ENCODE assay signal across 8 cellular contexts in the genomic region with DNA sequence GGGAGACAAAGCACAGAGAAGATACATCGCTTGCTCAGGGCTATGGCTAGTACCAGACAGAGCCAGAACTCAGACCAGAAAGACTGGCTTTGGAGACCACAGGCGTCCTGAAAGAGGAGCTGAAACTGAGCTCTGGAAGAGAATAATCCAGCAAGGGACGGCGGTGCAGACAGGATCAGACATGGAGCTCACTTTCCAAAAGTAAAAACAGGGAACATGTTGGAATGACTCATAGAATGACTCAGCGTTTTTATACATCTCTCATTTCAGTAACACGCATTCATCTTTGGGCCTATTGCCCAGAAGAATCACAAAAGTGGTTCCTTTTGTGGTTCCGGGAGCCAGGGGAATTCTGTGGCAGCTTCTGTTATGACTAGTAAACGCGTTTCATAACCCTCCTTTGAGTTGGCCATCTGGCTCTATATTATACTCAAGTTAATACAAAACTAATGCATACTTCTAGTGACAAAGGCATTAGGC. TPM values are rescaled to one million over a fixed set of nuclear protein-coding genes. Genes with fewer than 3 reads are reported as not detected.
DNase-seq lines count a peak whose midpoint lies in the region; ATAC-seq, FAIRE-seq and TF ChIP-seq lines count a peak whose summit lies in the region.

No MANE protein-coding gene starts in this region.

- TF ChIP-seq POLR2A in HCT116 (IDR thresholded peaks at IDR 0.05; ENCODE audit: borderline replicate concordance, extremely low read depth, insufficient read depth, insufficient read length) = no peak

- no TSS peak for BruUV-seq in HCT116 (replicated peaks; lab: Mats Ljungman, UMichigan)

- no peaks in the 10 kb centered on the region for H3K36me3 Mint-ChIP-seq in T-helper 17 cell (ENCODE audit: low read depth)

- RAD21 ChIA-PET in HCT116 (lab: Charles Lee; ENCODE audit: low non-redundant PET in 1 of 2, low total read pairs in 2 of 2, uncharacterized antibody in 2 of 2, unreplicated experiment in 2 of 2) = interaction anchor here in 1 of 2 experiments (0.6 kb wide), 1 partner anchor 65 kb away, joined by 6 read pairs; no protein-coding TSS in a partner anchor

- CTCF ChIA-PET in HCT116 (lab: Charles Lee) = interaction anchor here (0.8 to 1.5 kb wide), 3 partner anchors 10 to 299 kb away, joined by 3 to 5 read pairs (median 4); no protein-coding TSS in a partner anchor

- intact Hi-C loops in HCT116 (cut with micrococcal nuclease) = no loop called here

- H4K20me1 ChIP-seq in HCT116 (ENCODE audit: insufficient read depth) = no peaks in the 10 kb centered on the region

- no peak overlapping the region for H3K9ac ChIP-seq in HCT116 (ENCODE audit: low read length)

- no peaks in the 10 kb centered on the region for H3K79me2 ChIP-seq in HCT116 (ENCODE audit: insufficient read depth, low read length)

- no peaks in the 10 kb centered on the region for H3K4me1 Mint-ChIP-seq in T-helper 17 cell

- 45 to 62% (median 55%) methylated on average over 9 of the region's 9 CpGs for WGBS in small intestine, 3 donors

- TF ChIP-seq CTCF in GM13977 (IDR thresholded peaks at IDR 0.05; ENCODE audit: extremely low read depth, insufficient read depth, missing control alignments) (no peak), HCT116 (IDR thresholded peaks at IDR 0.05 in 2 of 3, conservative IDR thresholded peaks at IDR 0.05 in 1 of 3; ENCODE audit: borderline replicate concordance in 1 of 3, insufficient read depth in 1 of 3, low read depth in 2 of 3, low read length in 2 of 3) (no peak), coronary artery (IDR thresholded peaks at IDR 0.05) (no peak)

- DNase-seq in GM13977 (ENCODE audit: low spot score) (peak; percentile 20), HCT116 (ENCODE audit: low read depth, low spot score) (peak; percentile 28), NCI-H1694 treated with DMSO at 0.1 percent for 48 hours (lab: John Stamatoyannopoulos, UW) (peak; percentile 60), small intestine (peak; percentile 15), NCI-H510A (lab: John Stamatoyannopoulos, UW) (no peak), T-helper 17 cell (no peak), coronary artery (ENCODE audit: low spot score) (no peak)

- no peak; the same call in 1 of the 2 replicates for TF ChIP-seq RAD21 in HCT116 (IDR thresholded peaks at IDR 0.05; ENCODE audit: low read depth)

- H3K4me3 ChIP-seq in HCT116 (replicated peaks in 1 of 2; ENCODE audit: low read depth in 1 of 2, low read length in 2 of 2) (no peak overlapping the region), small intestine (ENCODE audit: low read depth in 1 of 2, low read length in 2 of 2) (no peak overlapping the region), coronary artery (no peak overlapping the region)

- H3K27ac Mint-ChIP-seq in T-helper 17 cell = no peak overlapping the region

- H3K27me3 Mint-ChIP-seq in T-helper 17 cell = peaks cover 34% of the 10 kb centered on the region

- H3K4me2 ChIP-seq in HCT116 (ENCODE audit: low read length) = peak overlapping the region; percentile 47

- ATAC-seq in HCT116 (peak; percentile 72), esophagus mucosa (peak; percentile 94), T-helper 17 cell (no peak)

- no peak for FAIRE-seq in small intestine (lab: Jason Lieb, UNC)

- H3K9me3 ChIP-seq in HCT116 (ENCODE audit: control insufficient read depth in 1 of 2, insufficient read depth in 1 of 2, low read depth in 1 of 2, low read length in 2 of 2) = no peaks in the 10 kb centered on the region
- no peaks in the 10 kb centered on the region for H3K9me3 ChIP-seq in small intestine (ENCODE audit: control insufficient read depth, low read depth)
- H3K9me3 ChIP-seq in T-helper 17 cell (ENCODE audit: control insufficient read depth, low read length, poor library complexity, severe bottlenecking) = no peaks in the 10 kb centered on the region

- no peaks in the 10 kb centered on the region for H3K27me3 ChIP-seq in HCT116 (ENCODE audit: insufficient read depth, low read length)
- H3K27me3 ChIP-seq in small intestine (ENCODE audit: control insufficient read depth in 2 of 2, insufficient read depth in 2 of 2, low read length in 2 of 2) = no peaks in the 10 kb centered on the region

- POLR2A ChIA-PET in HCT116 (lab: Charles Lee) = no interaction called here

- H3K27ac ChIP-seq in HCT116 (ENCODE audit: low read depth, low read length) (peak overlapping the region; percentile 17), small intestine (ENCODE audit: low read depth in 1 of 2, low read length in 1 of 2) (no peak overlapping the region), coronary artery (no peak overlapping the region)

- in situ Hi-C loops in GM13977 (cut with MboI; ENCODE audit: low pct_unique_long_range_greater_than_20kb, low sequenced_read_pairs, unreplicated experiment) = no loop called here

- H3K4me1 ChIP-seq in HCT116 (ENCODE audit: control insufficient read depth in 1 of 2, insufficient read depth in 2 of 2, low read length in 2 of 2) = peaks cover 7 to 12% of the 10 kb centered on the region in 2 experiments; a peak in 3 of 4 replicates
- no peaks in the 10 kb centered on the region for H3K4me1 ChIP-seq in small intestine (ENCODE audit: control insufficient read depth in 2 of 2, insufficient read depth in 1 of 2, low read depth in 1 of 2, low read length in 1 of 2)

- H3K4me3 Mint-ChIP-seq in T-helper 17 cell = no peak overlapping the region

- no peaks in the 10 kb centered on the region for H3K9me2 ChIP-seq in HCT116 (ENCODE audit: insufficient read depth)

- H3K36me3 ChIP-seq in HCT116 (ENCODE audit: control insufficient read depth in 1 of 2, insufficient read depth in 2 of 2, low read length in 2 of 2) (no peaks in the 10 kb centered on the region), small intestine (ENCODE audit: control insufficient read depth in 2 of 2, insufficient read depth in 2 of 2, low read length in 2 of 2) (no peaks in the 10 kb centered on the region)

- H2AFZ ChIP-seq in HCT116 (ENCODE audit: low read depth, low read length, poor library complexity, severe bottlenecking) = peak overlapping the region; percentile 93

TF ChIP-seq in HCT116, 20 proteins besides CTCF, POLR2A, EP300 and RAD21:
- TF ChIP-seq SP1 (IDR thresholded peaks at IDR 0.05; ENCODE audit: low read depth) = peak; percentile 55
- peak; percentile 39; the same call in 1 of the 2 replicates for TF ChIP-seq CBX3 (IDR thresholded peaks at IDR 0.05; ENCODE audit: low read depth)
- peak; percentile 16; the same call in 1 of the 2 replicates for TF ChIP-seq SRF (IDR thresholded peaks at IDR 0.05; ENCODE audit: low read depth)
- TF ChIP-seq CEBPB (IDR thresholded peaks at IDR 0.05; ENCODE audit: low read depth) = peak; percentile 49
- no peak for TF ChIP-seq YY1 (IDR thresholded peaks at IDR 0.05; ENCODE audit: extremely low read depth, insufficient replicate concordance, low read depth, low read length)
- TF ChIP-seq FOSL1 (IDR thresholded peaks at IDR 0.05; ENCODE audit: low read depth) = peak; percentile 95
- TF ChIP-seq JUND (IDR thresholded peaks at IDR 0.05) = peak; percentile 88
- TF ChIP-seq, protein P1, sequence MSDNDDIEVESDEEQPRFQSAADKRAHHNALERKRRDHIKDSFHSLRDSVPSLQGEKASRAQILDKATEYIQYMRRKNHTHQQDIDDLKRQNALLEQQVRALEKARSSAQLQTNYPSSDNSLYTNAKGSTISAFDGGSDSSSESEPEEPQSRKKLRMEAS (IDR thresholded peaks at IDR 0.05) = 0 out of 2 replicates have a peak, but pooled peaks have one; percentile 17
- TF ChIP-seq ELF1 (IDR thresholded peaks at IDR 0.05; ENCODE audit: borderline replicate concordance, low read depth) = no peak

RNA-seq across cellular contexts. Expression of gene PLEKHS1, which starts 37.2 kb away (rescaled TPM):
- not detected for total RNA-seq in HCT116 (2021; ENCODE audit: unreplicated experiment)
- polyA plus RNA-seq in HCT116 (2012) = 0.04 and 0.07 TPM in 2 replicates
- total RNA-seq in esophagus mucosa = 1.0 TPM
- 10 to 100 TPM; 23.1 to 40.5 (median 39.2) TPM for polyA plus RNA-seq in small intestine
- total RNA-seq in T-helper 17 cell = under 1 TPM in 1 of 2 donors, not detected in 1; 0.13 TPM

Comparison
In these comparisons a context has a peak if more than half of its experiments do, and no peak if none do; other contexts are left out.
1. DNase-seq: peak in GM13977 (single experiment), HCT116 (single experiment), NCI-H1694 treated with DMSO at 0.1 percent for 48 hours (single experiment) and small intestine (single experiment); none in NCI-H510A (single experiment), T-helper 17 cell (0 of 3) and coronary artery (single experiment).